In the genomic region with DNA sequence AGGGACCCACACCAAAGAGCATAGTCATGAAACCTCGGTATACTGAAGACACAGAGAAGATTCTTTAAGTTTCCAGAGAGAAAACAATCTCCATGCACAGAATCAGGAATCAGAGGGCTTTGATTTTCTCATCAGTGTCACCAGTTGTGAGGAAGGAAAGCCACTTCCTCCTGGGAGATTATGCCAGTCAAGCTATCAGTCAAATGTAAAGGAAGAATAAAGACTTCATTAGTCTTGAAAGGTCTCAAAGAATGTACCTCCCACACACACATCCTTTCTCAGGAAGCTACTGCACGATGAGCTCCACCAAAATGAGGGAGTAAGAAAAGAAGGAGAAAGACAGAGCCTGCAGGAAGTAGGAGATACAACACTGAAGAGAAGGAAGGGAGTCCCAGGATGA, we compare ENCODE assay signal across 23 cellular contexts.
"Had no signal": no experiment of that assay in that cellular context is flagged by ENCODE, and none has a peak within 500 bp of the region (broad histone marks: within the 10 kb centered on the region; RNA-seq: fewer than 3 reads in every experiment).

No MANE protein-coding gene starts in this region.

- H3K27me3 Mint-ChIP-seq: activated naive CD4-positive, alpha-beta T cell treated with anti-CD3 and anti-CD28 coated beads, Interleukin-2, amount 50 U/mL, for 24 hours had no signal

- DNase-seq: activated CD4-positive, alpha-beta T cell treated with anti-CD3 and anti-CD28 coated beads, Interleukin-2, amount 10 ng/mL, durations not matched to agents 24 days and 14 days; activated CD4-positive, alpha-beta T cell treated with anti-CD3 and anti-CD28 coated beads, Interleukin-2, amount 50 U/mL, for 4 hours; activated CD8-positive, alpha-beta T cell treated with anti-CD3 and anti-CD28 coated beads, Interleukin-2, amount 10 ng/mL, durations not matched to agents 7 days and 5 days; activated gamma-delta T cell; activated naive CD4-positive, alpha-beta T cell treated with Interleukin-2 at 50 U/mL for 16 hours; activated naive CD8-positive, alpha-beta T cell treated with anti-CD3 and anti-CD28 coated beads, Interleukin-2, amount 10 ng/mL, durations not matched to agents 7 days and 5 days; activated T-cell treated with anti-CD3 and anti-CD28 coated beads, Interleukin-2, amount 50 U/mL, for 24 hours; body of pancreas; MM.1S; MV-4-11; NCI-H1092; NCI-H1436 treated with DMSO at 0.1 percent for 48 hours; NCI-H1694 treated with DMSO at 0.1 percent for 48 hours; NCI-H2029; NCI-H345; NCI-H524 treated with DMSO at 0.1 percent for 48 hours; SIG-M5; T-helper 9 cell had no signal

- H3K27ac Mint-ChIP-seq: activated CD4-positive, alpha-beta T cell treated with anti-CD3 and anti-CD28 coated beads, Interleukin-2, amount 10 ng/mL, durations not matched to agents 24 days and 14 days; activated CD8-positive, alpha-beta T cell treated with anti-CD3 and anti-CD28 coated beads, Interleukin-2, amount 10 ng/mL, durations not matched to agents 7 days and 5 days; activated naive CD4-positive, alpha-beta T cell treated with anti-CD3 and anti-CD28 coated beads, Interleukin-2, amount 50 U/mL, for 24 hours; activated naive CD8-positive, alpha-beta T cell treated with anti-CD3 and anti-CD28 coated beads, Interleukin-2, amount 10 ng/mL, durations not matched to agents 7 days and 5 days; activated T-cell treated with anti-CD3 and anti-CD28 coated beads, Interleukin-2, amount 50 U/mL, for 24 hours; activated T-helper 2 cell treated with anti-CD3 and anti-CD28 coated beads, Interferon-gamma antibody, Interleukin-2, Interleukin-4, amounts not matched to agents 10 μg/mL and 5 μg/mL and 100 μg/mL, durations not matched to agents 14 hours and 24 hours and 36 hours; T-helper 1 cell treated with Interleukin-12 subunit alpha and Interleukin-12 subunit beta and Interleukin-4 antibody, amounts not matched to agents 30 μg/mL and 1 μg/mL, for 36 hours had no signal

- H3K4me3 Mint-ChIP-seq: activated CD4-positive, alpha-beta T cell treated with anti-CD3 and anti-CD28 coated beads, Interleukin-2, amount 10 ng/mL, durations not matched to agents 24 days and 14 days; activated CD8-positive, alpha-beta T cell treated with anti-CD3 and anti-CD28 coated beads, Interleukin-2, amount 10 ng/mL, durations not matched to agents 7 days and 5 days; activated naive CD4-positive, alpha-beta T cell treated with anti-CD3 and anti-CD28 coated beads, Interleukin-2, amount 50 U/mL, for 24 hours; activated naive CD8-positive, alpha-beta T cell treated with anti-CD3 and anti-CD28 coated beads, Interleukin-2, amount 10 ng/mL, durations not matched to agents 7 days and 5 days; activated T-cell treated with anti-CD3 and anti-CD28 coated beads, Interleukin-2, amount 50 U/mL, for 24 hours; T-helper 1 cell treated with Interleukin-12 subunit alpha and Interleukin-12 subunit beta and Interleukin-4 antibody, amounts not matched to agents 30 μg/mL and 1 μg/mL, for 36 hours had no signal

- H3K36me3 Mint-ChIP-seq: activated naive CD4-positive, alpha-beta T cell treated with anti-CD3 and anti-CD28 coated beads, Interleukin-2, amount 50 U/mL, for 24 hours had no signal

- H3K9me3 Mint-ChIP-seq: activated naive CD4-positive, alpha-beta T cell treated with anti-CD3 and anti-CD28 coated beads, Interleukin-2, amount 50 U/mL, for 24 hours; activated T-cell treated with anti-CD3 and anti-CD28 coated beads, Interleukin-2, amount 50 U/mL, for 24 hours had no signal

- H3K4me1 Mint-ChIP-seq: activated naive CD8-positive, alpha-beta T cell treated with anti-CD3 and anti-CD28 coated beads, Interleukin-2, amount 10 ng/mL, durations not matched to agents 7 days and 5 days had no signal

- ATAC-seq: activated CD8-positive, alpha-beta T cell treated with anti-CD3 and anti-CD28 coated beads, Interleukin-2, amount 10 ng/mL, durations not matched to agents 7 days and 5 days; body of pancreas; Panc1; Right ventricle myocardium inferior had no signal
